ENCODE assay signal across 28 cellular contexts in the genomic region with DNA sequence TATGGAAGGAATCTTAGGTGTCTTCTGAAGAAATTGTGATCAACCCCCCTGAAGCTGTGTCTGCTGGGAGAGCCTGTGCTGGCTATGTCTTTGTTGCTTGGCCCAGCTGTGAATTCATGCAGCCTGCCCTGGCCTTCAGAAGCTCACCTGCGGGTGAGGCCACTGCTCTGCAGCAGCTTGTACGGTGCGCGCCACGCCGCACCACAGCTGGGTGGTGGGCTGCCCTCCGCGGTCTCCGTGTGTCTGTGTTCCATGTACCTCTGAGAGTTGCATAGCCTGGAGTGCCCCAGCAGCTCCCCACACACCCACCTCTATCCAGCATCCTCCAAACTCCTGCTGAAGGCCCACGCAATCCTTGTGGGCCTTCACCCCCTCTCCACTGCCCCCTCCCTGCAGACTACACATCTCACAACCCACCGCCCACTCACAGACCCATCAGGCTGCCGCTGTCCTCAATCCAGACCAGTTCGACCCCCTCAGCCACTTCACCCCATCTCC.
"Had no signal": no experiment of that assay in that cellular context is flagged by ENCODE, and none has a peak within 500 bp of the region (broad histone marks: within the 10 kb centered on the region; RNA-seq: fewer than 3 reads in every experiment).

No MANE protein-coding gene starts in this region.

- H3K9me3 ChIP-seq: neutrophil, ovary, psoas muscle, right lobe of liver, sigmoid colon, stomach, thoracic aorta, thyroid gland, tibial nerve, upper lobe of left lung, vagina had no signal

- H3K27ac ChIP-seq: neutrophil, ovary, parathyroid adenoma, psoas muscle, sigmoid colon, stomach, thoracic aorta, thyroid gland, tibial nerve, upper lobe of left lung, vagina had no signal

- H3K36me3 ChIP-seq: neutrophil, ovary, right lobe of liver, sigmoid colon, stomach, thoracic aorta, thyroid gland, tibial nerve, upper lobe of left lung, vagina had no signal

- H3K27ac Mint-ChIP-seq: naive thymus-derived CD8-positive, alpha-beta T cell; natural killer cell treated with Interleukin-12 subunit alpha and Interleukin-12 subunit beta and Interleukin-15 and Interleukin-18, amount 100 ng/mL, for 72 hours; nephron progenitor cell; stimulated activated effector memory CD8-positive, alpha-beta T cell treated with anti-CD3 and anti-CD28 coated beads, Interleukin-12 subunit alpha, Interleukin-12 subunit beta, amount 100 ng/mL, for 72 hours; stimulated activated naive B cell treated with anti-CD40 and anti-IgM and Interleukin-4, amounts not matched to agents 10 μg/mL and 1 μg/mL and 100 μg/mL, for 72 hours had no signal

- ATAC-seq: naive thymus-derived CD8-positive, alpha-beta T cell; psoas muscle; right lobe of liver; stimulated activated effector memory CD8-positive, alpha-beta T cell treated with anti-CD3 and anti-CD28 coated beads, Interleukin-12 subunit alpha, Interleukin-12 subunit beta, amount 100 ng/mL, for 72 hours; stimulated activated naive B cell treated with anti-CD40 and anti-IgM and Interleukin-4, amounts not matched to agents 10 μg/mL and 1 μg/mL and 100 μg/mL, for 72 hours had no signal

- H3K4me3 Mint-ChIP-seq: naive thymus-derived CD8-positive, alpha-beta T cell; natural killer cell treated with Interleukin-12 subunit alpha and Interleukin-12 subunit beta and Interleukin-15 and Interleukin-18, amount 100 ng/mL, for 72 hours; nephron progenitor cell; neural crest cell; stimulated activated effector memory CD8-positive, alpha-beta T cell treated with anti-CD3 and anti-CD28 coated beads, Interleukin-12 subunit alpha, Interleukin-12 subunit beta, amount 100 ng/mL, for 72 hours; stimulated activated naive B cell treated with anti-CD40 and anti-IgM and Interleukin-4, amounts not matched to agents 10 μg/mL and 1 μg/mL and 100 μg/mL, for 72 hours had no signal

- H3K9me3 Mint-ChIP-seq: naive thymus-derived CD8-positive, alpha-beta T cell; natural killer cell treated with Interleukin-12 subunit alpha and Interleukin-12 subunit beta and Interleukin-15 and Interleukin-18, amount 100 ng/mL, for 72 hours; nephron progenitor cell; neural crest cell; stimulated activated effector memory CD8-positive, alpha-beta T cell treated with anti-CD3 and anti-CD28 coated beads, Interleukin-12 subunit alpha, Interleukin-12 subunit beta, amount 100 ng/mL, for 72 hours; stimulated activated naive B cell treated with anti-CD40 and anti-IgM and Interleukin-4, amounts not matched to agents 10 μg/mL and 1 μg/mL and 100 μg/mL, for 72 hours had no signal

- H3K27me3 ChIP-seq: neutrophil, ovary, right lobe of liver, sigmoid colon, stomach, thyroid gland, tibial nerve, upper lobe of left lung, vagina had no signal

- H3K4me3 ChIP-seq: ovary, psoas muscle, right lobe of liver, sigmoid colon, stomach, thoracic aorta, thyroid gland, tibial nerve, upper lobe of left lung, vagina had no signal

- H3K4me1 Mint-ChIP-seq: naive B cell; naive thymus-derived CD8-positive, alpha-beta T cell; nephron progenitor cell; stimulated activated naive B cell treated with anti-CD40 and anti-IgM and Interleukin-4, amounts not matched to agents 10 μg/mL and 1 μg/mL and 100 μg/mL, for 72 hours had no signal

- H3K4me1 ChIP-seq: psoas muscle had no signal

- H3K9ac ChIP-seq: parathyroid adenoma had no signal

- DNase-seq: naive B cell; naive thymus-derived CD8-positive, alpha-beta T cell; nephron progenitor cell; nucleus accumbens; ovary; posterior cingulate gyrus; psoas muscle; right cardiac atrium; right lobe of liver; sigmoid colon; small intestine; stimulated activated CD4-positive, alpha-beta T cell treated with anti-CD3 and anti-CD28 coated beads, Interleukin-15, amount 100 ng/mL, for 24 hours; stimulated activated CD4-positive, alpha-beta T cell treated with anti-CD3 and anti-CD28 coated beads, Interleukin-2, amount 100 ng/mL, for 24 hours; stimulated activated CD4-positive, alpha-beta T cell treated with anti-CD3 and anti-CD28 coated beads, Interleukin-2, amount 100 ng/mL, for 48 hours; stimulated activated CD4-positive, alpha-beta T cell treated with anti-CD3 and anti-CD28 coated beads, Interleukin-4, amount 100 ng/mL, for 24 hours; stimulated activated naive B cell treated with anti-CD40 and anti-IgM and Interleukin-4, amounts not matched to agents 10 μg/mL and 1 μg/mL and 100 μg/mL, for 72 hours; stimulated activated naive CD4-positive, alpha-beta T cell treated with Interleukin-2 at 50 U/mL for 16 hours; stomach; thyroid gland had no signal

- H2AFZ ChIP-seq: parathyroid adenoma had no signal
